10 cellular contexts compared by ENCODE assay signal in the genomic region with DNA sequence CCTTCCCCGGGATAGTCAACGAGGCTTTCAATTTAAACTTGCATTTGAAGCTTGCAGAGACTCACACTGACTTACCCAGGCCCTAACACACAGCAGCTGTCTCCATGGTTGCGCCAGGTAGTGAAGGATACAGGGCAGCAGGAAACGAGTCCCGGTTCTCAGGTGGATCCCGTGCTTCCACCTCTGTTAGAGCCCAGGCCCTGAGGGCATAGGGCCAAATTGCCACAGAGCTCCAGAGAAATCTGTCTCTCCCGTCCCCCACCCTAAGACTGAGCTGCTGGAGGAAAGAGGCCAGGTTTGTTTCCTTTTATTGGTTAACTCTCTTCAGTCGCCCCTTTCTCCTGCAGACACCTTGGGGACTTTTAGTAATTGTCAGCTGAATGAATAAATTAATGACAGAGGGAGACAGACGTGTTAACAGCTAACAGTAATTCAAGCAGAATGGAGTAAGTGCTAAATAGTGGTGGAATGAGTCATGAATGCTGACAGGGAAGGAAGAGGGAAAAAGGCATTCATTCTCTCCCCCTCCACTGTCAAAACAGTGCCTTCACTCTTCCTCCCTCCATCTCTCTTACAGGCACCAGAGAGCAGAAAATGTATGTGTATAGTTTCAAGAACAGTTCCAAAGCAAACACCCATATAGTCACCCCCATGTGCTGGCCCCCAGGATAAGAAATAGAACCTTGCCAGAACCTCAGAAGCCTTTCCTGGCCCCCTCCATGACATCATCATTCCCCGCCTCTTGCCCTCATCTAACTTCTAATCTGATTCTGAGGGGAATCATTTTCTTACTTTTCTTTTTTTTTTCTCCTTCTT. TPM values are rescaled to one million over a fixed set of nuclear protein-coding genes. Genes with fewer than 3 reads are reported as not detected.
DNase-seq lines count a peak whose midpoint lies in the region; ATAC-seq and TF ChIP-seq lines count a peak whose summit lies in the region.
"Had no signal": no experiment of that assay in that cellular context is flagged by ENCODE, and none has a peak within 500 bp of the region (broad histone marks: within the 10 kb centered on the region; RNA-seq: fewer than 3 reads in every experiment).

No MANE protein-coding gene starts in this region.

- intact Hi-C loops in testis (cut with DNase I; ENCODE audit: low total_unique reads), result no loop called here

- H3K4me3 ChIP-seq in upper lobe of left lung (no peak overlapping the region), testis (no peak overlapping the region)

- no peaks in the 10 kb centered on the region for H3K4me1 Mint-ChIP-seq in T-cell
- H3K4me1 Mint-ChIP-seq: CD8-positive, alpha-beta memory T cell; memory B cell had no signal

- TF ChIP-seq POLR2A in upper lobe of left lung (IDR thresholded peaks at IDR 0.05) (no peak), testis (IDR thresholded peaks at IDR 0.05) (no peak)

- ATAC-seq in activated naive CD4-positive, alpha-beta T cell treated with anti-CD3 and anti-CD28 coated beads, Interleukin-2, amount 50 U/mL, for 72 hours, result peak; percentile 29 to 63
- ATAC-seq in upper lobe of left lung (ENCODE audit: low FRiP score in 2 of 2) (peak; percentile 34 to 58), T-cell (replicated peaks in 1 of 4) (no peak), GM18870 (IDR thresholded peaks at IDR 0.05; ENCODE audit: unreplicated experiment) (no peak)

- no peaks in the 10 kb centered on the region for H3K36me3 Mint-ChIP-seq in activated naive CD4-positive, alpha-beta T cell treated with anti-CD3 and anti-CD28 coated beads, Interleukin-2, amount 50 U/mL, for 72 hours
- no peaks in the 10 kb centered on the region for H3K36me3 Mint-ChIP-seq in T-cell
- H3K36me3 Mint-ChIP-seq: memory B cell had no signal

- CTCF ChIA-PET in T-cell (lab: Charles Lee), result interaction anchor here in 1 of 2 donors (0.7 kb wide), 1 partner anchor 11 kb away, joined by 3 read pairs; no protein-coding TSS in a partner anchor

- H3K27ac ChIP-seq in upper lobe of left lung (no peak overlapping the region), testis (no peak overlapping the region)

- H3K36me3 ChIP-seq in upper lobe of left lung, result no peaks in the 10 kb centered on the region
- no peaks in the 10 kb centered on the region for H3K36me3 ChIP-seq in testis (ENCODE audit: low read depth, missing control alignments)

- H3K9me3 ChIP-seq in upper lobe of left lung (no peaks in the 10 kb centered on the region), testis (no peaks in the 10 kb centered on the region)

- no peaks in the 10 kb centered on the region for H3K9me3 Mint-ChIP-seq in activated naive CD4-positive, alpha-beta T cell treated with anti-CD3 and anti-CD28 coated beads, Interleukin-2, amount 50 U/mL, for 72 hours
- H3K9me3 Mint-ChIP-seq in T-cell, result no peaks in the 10 kb centered on the region
- H3K9me3 Mint-ChIP-seq: memory B cell had no signal

- TF ChIP-seq CTCF in upper lobe of left lung (IDR thresholded peaks at IDR 0.05) (no peak), testis (IDR thresholded peaks at IDR 0.05) (no peak)

- POLR2A ChIA-PET in T-cell (lab: Charles Lee), result interaction anchor here in 1 of 2 donors (0.6 kb wide), 1 partner anchor 1181 kb away, joined by 4 read pairs; no protein-coding TSS in a partner anchor

- H3K4me3 Mint-ChIP-seq in T-cell, result no peak overlapping the region
- H3K4me3 Mint-ChIP-seq: CD8-positive, alpha-beta memory T cell; memory B cell had no signal

- DNase-seq in activated naive CD4-positive, alpha-beta T cell treated with anti-CD3 and anti-CD28 coated beads, Interleukin-2, amount 50 U/mL, for 72 hours (ENCODE audit: low spot score in 2 of 2), result no peak
- no peak for DNase-seq in activated naive CD4-positive, alpha-beta T cell treated with anti-CD3 and anti-CD28 coated beads, Interleukin-2, amount 50 U/mL, for 16 hours
- DNase-seq in T1000 (lab: John Stamatoyannopoulos, UW) (peak; percentile 46), hepatic stellate cell (ENCODE audit: low spot score) (peak; percentile 55), upper lobe of left lung (no peak), T-cell (no peak), testis (no peak)
- DNase-seq: CD8-positive, alpha-beta memory T cell had no signal

- H3K27me3 Mint-ChIP-seq in T-cell, result peaks cover 15 to 18% of the 10 kb centered on the region in 2 donors

- TF ChIP-seq EP300 in upper lobe of left lung (IDR thresholded peaks at IDR 0.05), result no peak

- H3K27ac Mint-ChIP-seq in activated naive CD4-positive, alpha-beta T cell treated with anti-CD3 and anti-CD28 coated beads, Interleukin-2, amount 50 U/mL, for 72 hours, result no peak overlapping the region
- no peak overlapping the region for H3K27ac Mint-ChIP-seq in T-cell
- H3K27ac Mint-ChIP-seq: CD8-positive, alpha-beta memory T cell; memory B cell had no signal

- 61 to 64% methylated on average over 10 of the region's 10 CpGs for WGBS in upper lobe of left lung, 2 donors
- 77 to 78% methylated on average over 10 of the region's 10 CpGs for WGBS in testis, 2 donors

- H3K27me3 ChIP-seq in upper lobe of left lung (no peaks in the 10 kb centered on the region), testis (no peaks in the 10 kb centered on the region)

- H3K4me1 ChIP-seq in upper lobe of left lung, result no peaks in the 10 kb centered on the region
- peaks cover 13% of the 10 kb centered on the region for H3K4me1 ChIP-seq in testis

RNA-seq across cellular contexts. Expression of a gene that starts 16.7 kb away (rescaled TPM):
- total RNA-seq in activated naive CD4-positive, alpha-beta T cell treated with anti-CD3 and anti-CD28 coated beads, Interleukin-2, amount 50 U/mL, for 72 hours, result 1 to 10 TPM; 1.3 to 4.6 TPM
- total RNA-seq in upper lobe of left lung (10 to 100 TPM; 14.6 to 51.3 (median 23.4) TPM), T-cell (10 to 100 TPM in 1 of 5 donors, 1 to 10 TPM in 4; 1.3 to 12.8 (median 3.5) TPM), testis (10 to 100 TPM; 50.1 to 54.8 TPM)
- polyA plus RNA-seq in testis (ENCODE audit: insufficient read depth, low read depth, low replicate concordance), result 26.9 TPM

Comparison
In these comparisons a context has a peak if more than half of its experiments do, and no peak if none do; other contexts are left out.
1. ATAC-seq: peak in activated naive CD4-positive, alpha-beta T cell treated with anti-CD3 and anti-CD28 coated beads, Interleukin-2, amount 50 U/mL, for 72 hours (2 of 2) and upper lobe of left lung (2 of 2); none in T-cell (0 of 4) and GM18870 (single experiment).
2. DNase-seq: peak in T1000 (single experiment) and hepatic stellate cell (single experiment); none in activated naive CD4-positive, alpha-beta T cell treated with anti-CD3 and anti-CD28 coated beads, Interleukin-2, amount 50 U/mL, for 72 hours (0 of 2), activated naive CD4-positive, alpha-beta T cell treated with anti-CD3 and anti-CD28 coated beads, Interleukin-2, amount 50 U/mL, for 16 hours (single experiment), upper lobe of left lung (0 of 2), T-cell (0 of 34) and testis (single experiment).